15 cellular contexts compared by ENCODE assay signal in genomic region chr7:91280180-91280579, GRCh38. TPM values are rescaled to one million over a fixed set of nuclear protein-coding genes. Genes with fewer than 3 reads are reported as not detected.
A peak's percentile ranks its signal among the peaks of the same experiment; 100 is the strongest.
DNase-seq lines count a peak whose midpoint lies in the region; ATAC-seq and TF ChIP-seq lines count a peak whose summit lies in the region.
"Had no signal": no experiment of that assay in that cellular context is flagged by ENCODE, and none has a peak within 500 bp of the region (broad histone marks: within the 10 kb centered on the region; RNA-seq: fewer than 3 reads in every experiment).

No MANE protein-coding gene starts in this region.

- H3K23ac ChIP-seq in IMR-90 (ENCODE audit: low read depth, low read length): no peak overlapping the region

- H3K56ac ChIP-seq in IMR-90 (ENCODE audit: extremely low read depth, insufficient read depth, low read length): no peak overlapping the region

- CTCF ChIA-PET in IMR-90 (lab: Yijun Ruan, JAX): interaction anchor here (1.0 to 1.3 kb wide), 2 partner anchors 10 to 190 kb away, joined by 4 read pairs; no protein-coding TSS in a partner anchor

- H2BK15ac ChIP-seq in IMR-90 (ENCODE audit: low read depth, low read length): no peak overlapping the region

- no peak overlapping the region for H2BK20ac ChIP-seq in IMR-90 (ENCODE audit: low read depth, low read length)

- dilution Hi-C loops in IMR-90 (cut with HindIII; ENCODE audit: low sequenced_read_pairs, unreplicated experiment): no loop called here

- H3K9me1 ChIP-seq in IMR-90 (ENCODE audit: insufficient read depth, low read length): no peaks in the 10 kb centered on the region

- H3K36me3 ChIP-seq in IMR-90 (ENCODE audit: control insufficient read depth, insufficient read depth, low read length): no peaks in the 10 kb centered on the region
- H3K36me3 ChIP-seq: Peyer's patch had no signal

- no peak overlapping the region for H3K14ac ChIP-seq in IMR-90 (replicated peaks; ENCODE audit: low read depth, low read length)

- TF ChIP-seq RAD21 in IMR-90 (IDR thresholded peaks at IDR 0.05; ENCODE audit: low read length): no peak

- H3K27me3 ChIP-seq in IMR-90 (ENCODE audit: control insufficient read depth, insufficient read depth, low read length): no peaks in the 10 kb centered on the region
- H3K27me3 ChIP-seq in right cardiac atrium (ENCODE audit: control insufficient read depth, insufficient read depth): no peaks in the 10 kb centered on the region
- H3K27me3 ChIP-seq: Peyer's patch had no signal

- peak; percentile 48 for ATAC-seq in GM18508 (IDR thresholded peaks at IDR 0.05; ENCODE audit: insufficient read depth, unreplicated experiment)
- ATAC-seq in GM21723 (IDR thresholded peaks at IDR 0.05; ENCODE audit: unreplicated experiment): peak; percentile 57
- ATAC-seq in IMR-90 (ENCODE audit: low read depth): no peak; the same call in 1 of the 2 replicates
- ATAC-seq in right cardiac atrium: no peak
- ATAC-seq: esophagus mucosa had no signal

- no peak overlapping the region for H2AFZ ChIP-seq in IMR-90 (replicated peaks; ENCODE audit: low read length, poor library complexity)

- no peak overlapping the region for H2AK9ac ChIP-seq in IMR-90 (replicated peaks; ENCODE audit: low read depth, low read length, poor library complexity)

- no peaks in the 10 kb centered on the region for H3K9me3 ChIP-seq in IMR-90 (ENCODE audit: control insufficient read depth, insufficient read depth, low read length)
- no peaks in the 10 kb centered on the region for H3K9me3 ChIP-seq in right cardiac atrium (ENCODE audit: control insufficient read depth, low read length)
- H3K9me3 ChIP-seq: Peyer's patch had no signal

- H3K4me3 ChIP-seq in IMR-90 (ENCODE audit: insufficient read depth, low read depth, low read length): no peak overlapping the region
- H3K4me3 ChIP-seq in right cardiac atrium (ENCODE audit: low read length): no peak overlapping the region
- H3K4me3 ChIP-seq: Peyer's patch had no signal

- H4K8ac ChIP-seq in IMR-90 (ENCODE audit: low read depth in 2 of 2, low read length in 2 of 2): no peak overlapping the region

- H4K20me1 ChIP-seq in IMR-90 (ENCODE audit: insufficient read depth, low read length): no peaks in the 10 kb centered on the region

- TF ChIP-seq POLR2A in IMR-90 (IDR thresholded peaks at IDR 0.05; ENCODE audit: low read depth, low read length): no peak

- H3K4ac ChIP-seq in IMR-90 (ENCODE audit: low read depth, low read length): no peak overlapping the region

- H3K4me1 ChIP-seq in IMR-90 (ENCODE audit: control insufficient read depth, insufficient read depth, low read length) (peaks cover 3% of the 10 kb centered on the region; the same call in 1 of the 2 replicates), right cardiac atrium (ENCODE audit: control insufficient read depth, insufficient read depth, low read length) (no peaks in the 10 kb centered on the region)
- H3K4me1 ChIP-seq: Peyer's patch had no signal

- DNase-seq in IMR-90 (peak; percentile 4), iPS-NIHi7 (ENCODE audit: extremely low spot score) (peak; percentile 27), GM19238 (ENCODE audit: insufficient read length, low spot score) (no peak), NCI-H345 treated with DMSO at 0.1 percent for 48 hours (lab: John Stamatoyannopoulos, UW; ENCODE audit: unreplicated experiment) (no peak), midbrain (lab: John Stamatoyannopoulos, UW) (no peak), right cardiac atrium (no peak)
- DNase-seq: activated naive CD8-positive, alpha-beta T cell treated with anti-CD3 and anti-CD28 coated beads, Interleukin-2, amount 10 ng/mL, durations not matched to agents 7 days and 5 days; GF-D8; NCI-H1048; Peyer's patch; T-helper 9 cell had no signal

- intact Hi-C loops in IMR-90 (cut with micrococcal nuclease) (no loop called here), right cardiac atrium (cut with DNase I) (loop anchor here in 1 of 4 donors (10.0 kb wide), 1 partner anchor 355 kb away; no protein-coding TSS in a partner anchor)

- no peak for TF ChIP-seq CTCF in IMR-90 (conservative IDR thresholded peaks at IDR 0.05; ENCODE audit: low read depth, low read length)

- H3K79me1 ChIP-seq in IMR-90 (ENCODE audit: low read depth in 1 of 2, low read length in 2 of 2): no peaks in the 10 kb centered on the region

- H3K4me2 ChIP-seq in IMR-90 (ENCODE audit: low read depth, low read length): no peak overlapping the region

- in situ Hi-C loops in IMR-90 (cut with MboI; ENCODE audit: low sequenced_read_pairs): no loop called here

- no CpG with 5 or more reads among the region's 1 CpG for WGBS in IMR-90 (ENCODE audit: extremely low coverage in 2 of 2, insufficient read length in 1 of 2), 2 experiments
- WGBS in right cardiac atrium: 60% methylated on average over 1 of the region's 1 CpG

- no peak overlapping the region for H2BK120ac ChIP-seq in IMR-90 (ENCODE audit: low read depth, low read length)

- H3K27ac ChIP-seq in IMR-90 (ENCODE audit: insufficient read depth, low read length) (no peak overlapping the region), right cardiac atrium (ENCODE audit: low read length) (no peak overlapping the region)
- H3K27ac ChIP-seq: C4-2B, Peyer's patch had no signal

- no peak overlapping the region for H2BK5ac ChIP-seq in IMR-90 (ENCODE audit: low read depth, low read length, poor library complexity, severe bottlenecking)

- POLR2A ChIA-PET in IMR-90 (lab: Charles Lee; ENCODE audit: unreplicated experiment): no interaction called here

- peak overlapping the region; percentile 9; the same call in 1 of the 2 replicates for H2AK5ac ChIP-seq in IMR-90 (ENCODE audit: low read depth, low read length)

- H3K18ac ChIP-seq in IMR-90 (ENCODE audit: low read depth, low read length): no peak overlapping the region; the same call in 1 of the 2 replicates

- H4K91ac ChIP-seq in IMR-90 (ENCODE audit: insufficient read depth, low read depth, low read length): no peak overlapping the region

- BruUV-seq in IMR-90 (replicated peaks; lab: Mats Ljungman, UMichigan): no TSS peak

- H3K9ac ChIP-seq in IMR-90 (ENCODE audit: low read depth, low read length): no peak overlapping the region

- no peak overlapping the region for H4K5ac ChIP-seq in IMR-90 (ENCODE audit: low read depth, low read length)

TF ChIP-seq in IMR-90, 13 proteins besides CTCF, POLR2A, EP300 and RAD21:
- TF ChIP-seq NFE2L2 (IDR thresholded peaks at IDR 0.05; ENCODE audit: low read depth, low read length): no peak
- no peak for TF ChIP-seq FOS (IDR thresholded peaks at IDR 0.05; ENCODE audit: low read depth, low read length)
- no peak for TF ChIP-seq ELK1 (IDR thresholded peaks at IDR 0.05; ENCODE audit: borderline replicate concordance, low read depth, low read length)
- TF ChIP-seq RFX5 (IDR thresholded peaks at IDR 0.05; ENCODE audit: low read depth, low read length): no peak
- TF ChIP-seq MXI1 (IDR thresholded peaks at IDR 0.05; ENCODE audit: borderline replicate concordance, low read depth, low read length): no peak
- no peak for TF ChIP-seq USF2 (IDR thresholded peaks at IDR 0.05; ENCODE audit: low read depth, low read length)
- TF ChIP-seq MAZ (IDR thresholded peaks at IDR 0.05; ENCODE audit: borderline replicate concordance, low read depth, low read length): no peak
- TF ChIP-seq CEBPB (IDR thresholded peaks at IDR 0.05; ENCODE audit: low read depth, low read length): no peak
- no peak for TF ChIP-seq BHLHE40 (IDR thresholded peaks at IDR 0.05; ENCODE audit: low read depth, low read length)
- no peak for TF ChIP-seq RCOR1 (IDR thresholded peaks at IDR 0.05; ENCODE audit: insufficient replicate concordance, low read length)
- no peak for TF ChIP-seq MAFK (IDR thresholded peaks at IDR 0.05; ENCODE audit: low read depth, low read length)
- no peak for TF ChIP-seq CHD1 (IDR thresholded peaks at IDR 0.05; ENCODE audit: low read depth, low read length)
- TF ChIP-seq SMC3 (IDR thresholded peaks at IDR 0.05; ENCODE audit: low read depth, low read length): no peak
TF ChIP-seq in IMR-90: peak in this region for 0.

RNA-seq across cellular contexts. Expression of gene FZD1, which starts 15.9 kb away (rescaled TPM):
- total RNA-seq in IMR-90 (2012; rRNA removed) (3.6 and 4.4 TPM in 2 replicates), right cardiac atrium (10 to 100 TPM; 11.8 to 33.9 (median 27.2) TPM)
- polyA plus RNA-seq in IMR-90 (2012; rRNA removed) (6.5 and 6.8 TPM in 2 replicates), right cardiac atrium (15.4 TPM)
- polyA plus RNA-seq in IMR-90 (2012; cell fraction: cytosol; rRNA removed): 3.0 and 9.1 TPM in 2 replicates
- polyA plus RNA-seq in IMR-90 (2012; cell fraction: nucleus; rRNA removed; ENCODE audit: low replicate concordance): 1.8 and 3.0 TPM in 2 replicates

Comparison
In these comparisons a context has a peak if more than half of its experiments do, and no peak if none do; other contexts are left out.
1. ATAC-seq: peak in GM18508 (single experiment) and GM21723 (single experiment); none in IMR-90 (single experiment) and right cardiac atrium (0 of 2).
2. DNase-seq: peak in IMR-90 (single experiment) and iPS-NIHi7 (single experiment); none in GM19238 (single experiment), NCI-H345 treated with DMSO at 0.1 percent for 48 hours (single experiment), midbrain (single experiment) and right cardiac atrium (0 of 3).